8 cellular contexts compared by ENCODE assay signal in genomic region chr7:95246935-95247370, GRCh38.
DNase-seq lines count a peak whose midpoint lies in the region; ATAC-seq and TF ChIP-seq lines count a peak whose summit lies in the region.

No MANE protein-coding gene starts in this region.

- peaks cover 38% of the 10 kb centered on the region for H3K4me1 Mint-ChIP-seq in nephron

- ATAC-seq in HCT116 (peak; percentile 86), GM19324 (IDR thresholded peaks at IDR 0.05; ENCODE audit: low FRiP score, unreplicated experiment) (no peak)

- no peak overlapping the region for H2AFZ ChIP-seq in HCT116 (ENCODE audit: low read depth, low read length, poor library complexity, severe bottlenecking)

- H3K79me2 ChIP-seq in HCT116 (ENCODE audit: insufficient read depth, low read length): no peaks in the 10 kb centered on the region

- no peak overlapping the region for H3K9ac ChIP-seq in HCT116 (ENCODE audit: low read length)

- peak; percentile 81 for TF ChIP-seq RAD21 in HCT116 (IDR thresholded peaks at IDR 0.05; ENCODE audit: low read depth)

- no peak overlapping the region for H3K4me2 ChIP-seq in HCT116 (ENCODE audit: low read length)

- no peak for TF ChIP-seq POLR2A in HCT116 (IDR thresholded peaks at IDR 0.05; ENCODE audit: borderline replicate concordance, extremely low read depth, insufficient read depth, insufficient read length)

- H3K4me3 Mint-ChIP-seq in nephron: peak overlapping the region; percentile 52 to 62 (median 60)

- H3K36me3 Mint-ChIP-seq in nephron (ENCODE audit: low read depth): peaks cover 6% of the 10 kb centered on the region

- no peaks in the 10 kb centered on the region for H3K9me3 ChIP-seq in HCT116 (ENCODE audit: control insufficient read depth in 1 of 2, insufficient read depth in 1 of 2, low read depth in 1 of 2, low read length in 2 of 2)

- TF ChIP-seq CTCF in HCT116 (IDR thresholded peaks at IDR 0.05 in 2 of 3, conservative IDR thresholded peaks at IDR 0.05 in 1 of 3; ENCODE audit: borderline replicate concordance in 1 of 3, insufficient read depth in 1 of 3, low read depth in 2 of 3, low read length in 2 of 3) (peak; percentile 44 to 77 (median 62); a peak in 5 of 6 replicates), fibroblast of pulmonary artery (IDR thresholded peaks at IDR 0.05; ENCODE audit: low read length, missing control alignments) (peak; percentile 77), nephron (IDR thresholded peaks at IDR 0.05; ENCODE audit: unreplicated experiment in 3 of 3) (peak; percentile 76 to 89 (median 78))

- no peak overlapping the region for H3K4me3 ChIP-seq in HCT116 (replicated peaks in 1 of 2; ENCODE audit: low read depth in 1 of 2, low read length in 2 of 2)
- no peak overlapping the region for H3K4me3 ChIP-seq in fibroblast of pulmonary artery (replicated peaks; ENCODE audit: low read depth, low read length)

- no peaks in the 10 kb centered on the region for H3K27me3 ChIP-seq in HCT116 (ENCODE audit: insufficient read depth, low read length)

- peak overlapping the region; percentile 61 to 89 (median 64) for H3K27ac Mint-ChIP-seq in nephron

- no peaks in the 10 kb centered on the region for H3K36me3 ChIP-seq in HCT116 (ENCODE audit: control insufficient read depth in 1 of 2, insufficient read depth in 2 of 2, low read length in 2 of 2)

- intact Hi-C loops in HCT116 (cut with micrococcal nuclease): loop anchor here (2.0 to 5.0 kb wide), 2 partner anchors 800 to 952 kb away; no protein-coding TSS in a partner anchor

- no peaks in the 10 kb centered on the region for H3K9me2 ChIP-seq in HCT116 (ENCODE audit: insufficient read depth)

- RAD21 ChIA-PET in HCT116 (lab: Charles Lee; ENCODE audit: low non-redundant PET in 1 of 2, low total read pairs in 2 of 2, uncharacterized antibody in 2 of 2, unreplicated experiment in 2 of 2): interaction anchor here (0.9 to 1.0 kb wide), 2 partner anchors 797 to 798 kb away, joined by 3 to 8 read pairs; no protein-coding TSS in a partner anchor

- POLR2A ChIA-PET in HCT116 (lab: Charles Lee): no interaction called here

- CTCF ChIA-PET in HCT116 (lab: Charles Lee): interaction anchor here (0.5 to 1.7 kb wide), 17 partner anchors 10 to 958 kb away, joined by 3 to 14 read pairs (median 4); partner anchors contain the start of gene COL1A2

- BruUV-seq in HCT116 (replicated peaks; lab: Mats Ljungman, UMichigan): no TSS peak

- H3K4me1 ChIP-seq in HCT116 (ENCODE audit: control insufficient read depth in 1 of 2, insufficient read depth in 2 of 2, low read length in 2 of 2): no peaks in the 10 kb centered on the region; a peak in 1 of 4 replicates

- H3K27me3 Mint-ChIP-seq in nephron (ENCODE audit: low read depth): no peaks in the 10 kb centered on the region

- H4K20me1 ChIP-seq in HCT116 (ENCODE audit: insufficient read depth): no peaks in the 10 kb centered on the region

- H3K27ac ChIP-seq in HCT116 (ENCODE audit: low read depth, low read length): no peak overlapping the region

- no peaks in the 10 kb centered on the region for H3K9me3 Mint-ChIP-seq in nephron

- peak; percentile 3 for DNase-seq in NK-92 (lab: John Stamatoyannopoulos, UW; ENCODE audit: unreplicated experiment)
- DNase-seq in NK-92 treated with Interleukin-12 subunit alpha and Interleukin-12 subunit beta, amount 100 ng/mL, for 24 hours (lab: John Stamatoyannopoulos, UW): no peak
- DNase-seq in HCT116 (ENCODE audit: low read depth, low spot score): peak; percentile 54
- peak; percentile 60 for DNase-seq in NCI-H187 treated with DMSO at 0.1 percent for 48 hours (lab: John Stamatoyannopoulos, UW)
- DNase-seq in T1000 (lab: John Stamatoyannopoulos, UW): peak; percentile 9
- peak; percentile 85 for DNase-seq in fibroblast of pulmonary artery (ENCODE audit: low read depth)

TF ChIP-seq in HCT116, 20 proteins besides CTCF, POLR2A, EP300 and RAD21:
- TF ChIP-seq ZFX (IDR thresholded peaks at IDR 0.05) (no peak), SIN3A (IDR thresholded peaks at IDR 0.05; ENCODE audit: low read depth) (no peak), POLR2AphosphoS5 (IDR thresholded peaks at IDR 0.05; ENCODE audit: low read depth, low read length) (no peak), SRF (IDR thresholded peaks at IDR 0.05; ENCODE audit: low read depth) (no peak), EZH2phosphoT487 (IDR thresholded peaks at IDR 0.05; ENCODE audit: borderline replicate concordance) (no peak), SP1 (IDR thresholded peaks at IDR 0.05; ENCODE audit: low read depth) (no peak), FOSL1 (IDR thresholded peaks at IDR 0.05; ENCODE audit: low read depth) (no peak), ZNF274 (IDR thresholded peaks at IDR 0.05; ENCODE audit: low read depth, low read length) (no peak)
